Comparison of ENCODE assay signal across 8 cellular contexts in the genomic region with DNA sequence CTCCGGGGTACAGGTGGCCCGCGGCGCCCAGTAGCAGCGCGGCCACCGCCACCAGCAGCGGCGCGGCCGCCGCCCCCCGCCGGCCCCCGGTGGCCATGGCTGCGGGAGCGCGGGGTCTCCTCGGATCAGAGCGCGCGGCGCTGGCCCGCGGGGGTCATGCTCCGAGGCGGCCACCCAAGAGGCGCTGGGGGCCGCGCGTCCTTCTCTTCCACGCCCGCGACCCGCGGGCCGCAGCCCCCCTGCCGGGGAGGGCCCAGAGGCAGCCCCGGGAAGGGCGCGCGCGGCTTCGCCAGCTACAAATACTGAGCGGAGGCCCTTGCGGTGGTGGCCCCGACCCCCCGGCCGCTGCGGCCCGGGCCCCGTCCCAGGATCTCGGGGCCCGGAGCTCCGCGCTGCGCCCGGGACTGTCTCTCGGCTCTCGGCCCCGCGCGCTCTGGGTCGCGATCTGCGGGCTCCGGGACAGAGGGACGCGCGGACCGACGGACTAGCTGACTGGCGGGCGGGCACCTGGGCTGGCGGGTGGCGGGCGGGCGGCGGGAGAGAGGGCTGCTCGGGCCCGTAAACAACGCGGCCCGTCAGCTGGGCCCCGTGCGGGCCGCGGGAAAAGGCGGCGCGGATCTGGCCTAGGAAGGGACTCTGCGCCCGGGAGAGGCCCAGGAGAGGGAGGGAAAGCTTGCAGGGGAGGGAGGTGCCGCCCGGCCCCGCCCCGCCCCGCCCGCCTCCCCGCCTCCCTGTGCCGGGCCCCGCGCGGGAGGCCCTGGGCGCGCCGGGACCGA. TPM values are rescaled to one million over a fixed set of nuclear protein-coding genes. Genes with fewer than 3 reads are reported as not detected.
DNase-seq lines count a peak whose midpoint lies in the region; ATAC-seq and TF ChIP-seq lines count a peak whose summit lies in the region.

A gene (minus strand): TSS at position 620 of the 776 bp plus-strand sequence. CDS start 523 bp downstream, at position 97.

- peak within 1 kb of the TSS; percentile 61 to 63 for H3K9ac ChIP-seq in duodenal mucosa (ENCODE audit: low read depth in 1 of 2, low read length in 2 of 2)

- TF ChIP-seq POLR2A in lower leg skin (IDR thresholded peaks at IDR 0.05): no peak

- POLR2A ChIA-PET in activated CD4-positive, alpha-beta T cell treated with anti-CD3 and anti-CD28 coated beads, Interleukin-2, amount 10 ng/mL, durations not matched to agents 7 days and 5 days (lab: Charles Lee): interaction anchor here (0.6 kb wide), 1 partner anchor 205 kb away, joined by 4 read pairs; no protein-coding TSS in a partner anchor

- H3K27me3 ChIP-seq in duodenal mucosa (ENCODE audit: control insufficient read depth in 1 of 2, insufficient read depth in 2 of 2, low read length in 2 of 2): no peaks in the 10 kb centered on the region

- TF ChIP-seq CTCF in lower leg skin (IDR thresholded peaks at IDR 0.05): no peak

- DNase-seq in A172 (ENCODE audit: low spot score) (peak; percentile 61), NCI-H345 (lab: John Stamatoyannopoulos, UW) (peak; percentile 92), lower leg skin (ENCODE audit: low spot score in 2 of 2) (peak; percentile 80 to 96)
- peak; percentile 67 for DNase-seq in activated CD4-positive, alpha-beta T cell treated with anti-CD3 and anti-CD28 coated beads, Interleukin-2, amount 10 ng/mL, durations not matched to agents 7 days and 5 days
- DNase-seq in stimulated activated CD4-positive, alpha-beta T cell treated with anti-CD3 and anti-CD28 coated beads, Interleukin-4, amount 100 ng/mL, for 1 hour: peak; percentile 66

- H3K4me3 ChIP-seq in duodenal mucosa (ENCODE audit: low read depth in 1 of 2, low read length in 2 of 2) (peak within 1 kb of the TSS; percentile 79 to 83), lower leg skin (ENCODE audit: low read depth, poor library complexity, severe bottlenecking) (peak within 1 kb of the TSS; percentile 90)

- no peaks in the 10 kb centered on the region for H3K9me3 ChIP-seq in duodenal mucosa (ENCODE audit: control insufficient read depth in 1 of 2, low read length in 2 of 2)

- H3K4me1 ChIP-seq in duodenal mucosa (ENCODE audit: control insufficient read depth in 1 of 2, insufficient read depth in 2 of 2, low read length in 2 of 2): peaks cover 13 to 14% of the 10 kb centered on the region in 2 donors

- WGBS in lower leg skin, 2 donors: 0% methylated on average over 19 to 21 of the region's 108 CpGs

- intact Hi-C loops in lower leg skin (cut with DNase I; ENCODE audit: low total_unique reads): loop anchor here (10.0 kb wide), 1 partner anchor 99 kb away; no protein-coding TSS in a partner anchor

- H3K27ac ChIP-seq in duodenal mucosa (ENCODE audit: low read depth, low read length): peak within 1 kb of the TSS; percentile 70

- H3K27ac Mint-ChIP-seq in activated CD4-positive, alpha-beta T cell treated with anti-CD3 and anti-CD28 coated beads, Interleukin-2, amount 10 ng/mL, durations not matched to agents 7 days and 5 days: peak within 1 kb of the TSS; percentile 62

- no peaks in the 10 kb centered on the region for H3K9me3 Mint-ChIP-seq in activated CD4-positive, alpha-beta T cell treated with anti-CD3 and anti-CD28 coated beads, Interleukin-2, amount 10 ng/mL, durations not matched to agents 7 days and 5 days

- H3K4me3 Mint-ChIP-seq in activated CD4-positive, alpha-beta T cell treated with anti-CD3 and anti-CD28 coated beads, Interleukin-2, amount 10 ng/mL, durations not matched to agents 7 days and 5 days: peak within 1 kb of the TSS; percentile 70

- H3K36me3 Mint-ChIP-seq in activated CD4-positive, alpha-beta T cell treated with anti-CD3 and anti-CD28 coated beads, Interleukin-2, amount 10 ng/mL, durations not matched to agents 7 days and 5 days (ENCODE audit: low read depth): no peaks in the 10 kb centered on the region

- peak; percentile 76 for ATAC-seq in GM18868 (IDR thresholded peaks at IDR 0.05; ENCODE audit: unreplicated experiment)
- ATAC-seq in HG03280 (IDR thresholded peaks at IDR 0.05; ENCODE audit: unreplicated experiment): peak; percentile 68

- CTCF ChIA-PET in activated CD4-positive, alpha-beta T cell treated with anti-CD3 and anti-CD28 coated beads, Interleukin-2, amount 10 ng/mL, durations not matched to agents 7 days and 5 days (lab: Charles Lee): no interaction called here

- H3K4me1 Mint-ChIP-seq in activated CD4-positive, alpha-beta T cell treated with anti-CD3 and anti-CD28 coated beads, Interleukin-2, amount 10 ng/mL, durations not matched to agents 7 days and 5 days: peaks cover 13% of the 10 kb centered on the region

- H3K27me3 Mint-ChIP-seq in activated CD4-positive, alpha-beta T cell treated with anti-CD3 and anti-CD28 coated beads, Interleukin-2, amount 10 ng/mL, durations not matched to agents 7 days and 5 days: peaks cover 38% of the 10 kb centered on the region

- no peaks in the 10 kb centered on the region for H3K36me3 ChIP-seq in duodenal mucosa (ENCODE audit: control insufficient read depth in 1 of 2, insufficient read depth in 2 of 2, low read length in 2 of 2)

RNA-seq across cellular contexts. Expression of the gene that starts here (rescaled TPM):
- 7.2 and 8.4 TPM in 2 replicates for total RNA-seq in A172 (2014; rRNA removed; shearing (Covaris generic))
- total RNA-seq in activated CD4-positive, alpha-beta T cell treated with anti-CD3 and anti-CD28 coated beads, Interleukin-2, amount 10 ng/mL, durations not matched to agents 7 days and 5 days: 1 to 10 TPM; 2.0 to 2.5 TPM
- 100 to 1,000 TPM in 1 of 4 donors, 10 to 100 TPM in 3; 70.7 to 165 (median 89.2) TPM for total RNA-seq in lower leg skin

Comparison
In these comparisons a context has a peak if more than half of its experiments do, and no peak if none do; other contexts are left out.
1. Peak in every context shown above with its lines: DNase-seq, ATAC-seq, H3K4me3 ChIP-seq and H3K27ac ChIP-seq.